ENCODE assay signal across 9 cellular contexts in genomic region chr17:39634384-39634871, GRCh38. TPM values are rescaled to one million over a fixed set of nuclear protein-coding genes. Genes with fewer than 3 reads are reported as not detected.
DNase-seq lines count a peak whose midpoint lies in the region; ATAC-seq and TF ChIP-seq lines count a peak whose summit lies in the region.
"Had no signal": no experiment of that assay in that cellular context is flagged by ENCODE, and none has a peak within 500 bp of the region (broad histone marks: within the 10 kb centered on the region; RNA-seq: fewer than 3 reads in every experiment).

No MANE protein-coding gene starts in this region.

- H3K27me3 Mint-ChIP-seq in activated CD8-positive, alpha-beta T cell treated with anti-CD3 and anti-CD28 coated beads, Interleukin-2, amount 10 ng/mL, durations not matched to agents 7 days and 5 days (ENCODE audit: low read depth), result peaks cover 14% of the 10 kb centered on the region

- DNase-seq in right atrium auricular region (ENCODE audit: low spot score) (no peak), right cardiac atrium (no peak), NAMALWA (ENCODE audit: low spot score) (peak; percentile 67), inferior parietal cortex (ENCODE audit: extremely low spot score) (peak; percentile 77), upper lobe of left lung (no peak)
- DNase-seq in activated CD8-positive, alpha-beta T cell treated with anti-CD3 and anti-CD28 coated beads, Interleukin-2, amount 10 ng/mL, durations not matched to agents 7 days and 5 days, result peak; percentile 44

- WGBS in right cardiac atrium, result 51% methylated on average over 2 of the region's 2 CpGs
- WGBS in upper lobe of left lung, 2 donors, result 50 to 59% methylated on average over 2 of the region's 2 CpGs

- no peak overlapping the region for H3K27ac ChIP-seq in right atrium auricular region
- H3K27ac ChIP-seq in right cardiac atrium (ENCODE audit: low read length), result no peak overlapping the region
- H3K27ac ChIP-seq in upper lobe of left lung, result no peak overlapping the region

- peaks cover 56% of the 10 kb centered on the region for H3K4me1 Mint-ChIP-seq in activated CD8-positive, alpha-beta T cell treated with anti-CD3 and anti-CD28 coated beads, Interleukin-2, amount 10 ng/mL, durations not matched to agents 7 days and 5 days (ENCODE audit: low read depth)

- H3K4me1 ChIP-seq in right atrium auricular region (peaks cover 0 to 33% of the 10 kb centered on the region in 2 donors), right cardiac atrium (ENCODE audit: control insufficient read depth, insufficient read depth, low read length) (peaks cover 5% of the 10 kb centered on the region), upper lobe of left lung (peaks cover 30 to 56% (median 49%) of the 10 kb centered on the region in 4 donors)

- H3K27me3 ChIP-seq in right atrium auricular region (no peaks in the 10 kb centered on the region), right cardiac atrium (ENCODE audit: control insufficient read depth, insufficient read depth) (no peaks in the 10 kb centered on the region), upper lobe of left lung (no peaks in the 10 kb centered on the region)

- no peaks in the 10 kb centered on the region for H3K9me3 Mint-ChIP-seq in activated CD8-positive, alpha-beta T cell treated with anti-CD3 and anti-CD28 coated beads, Interleukin-2, amount 10 ng/mL, durations not matched to agents 7 days and 5 days (ENCODE audit: insufficient read depth)
- H3K9me3 Mint-ChIP-seq: stimulated activated effector memory CD8-positive, alpha-beta T cell treated with anti-CD3 and anti-CD28 coated beads, Interleukin-12 subunit alpha, Interleukin-12 subunit beta, amount 100 ng/mL, for 72 hours had no signal

- TF ChIP-seq POLR2A in upper lobe of left lung (IDR thresholded peaks at IDR 0.05), result no peak

- H3K27ac Mint-ChIP-seq in activated CD8-positive, alpha-beta T cell treated with anti-CD3 and anti-CD28 coated beads, Interleukin-2, amount 10 ng/mL, durations not matched to agents 7 days and 5 days, result no peak overlapping the region

- ATAC-seq in right cardiac atrium, result no peak
- no peak for ATAC-seq in activated CD8-positive, alpha-beta T cell treated with anti-CD3 and anti-CD28 coated beads, Interleukin-2, amount 10 ng/mL, durations not matched to agents 7 days and 5 days
- ATAC-seq in upper lobe of left lung (ENCODE audit: low FRiP score in 2 of 2), result peak in 1 of 2 donors; percentile 35
- no peak for ATAC-seq in GM18498 (IDR thresholded peaks at IDR 0.05; ENCODE audit: unreplicated experiment)
- no peak for ATAC-seq in GM18861 (IDR thresholded peaks at IDR 0.05; ENCODE audit: unreplicated experiment)
- ATAC-seq: stimulated activated effector memory CD8-positive, alpha-beta T cell treated with anti-CD3 and anti-CD28 coated beads, Interleukin-12 subunit alpha, Interleukin-12 subunit beta, amount 100 ng/mL, for 72 hours had no signal

- no peaks in the 10 kb centered on the region for H3K9me3 ChIP-seq in right atrium auricular region
- H3K9me3 ChIP-seq in right cardiac atrium (ENCODE audit: control insufficient read depth, low read length), result no peaks in the 10 kb centered on the region
- H3K9me3 ChIP-seq in upper lobe of left lung, result no peaks in the 10 kb centered on the region

- peaks cover 8% of the 10 kb centered on the region for H3K36me3 Mint-ChIP-seq in activated CD8-positive, alpha-beta T cell treated with anti-CD3 and anti-CD28 coated beads, Interleukin-2, amount 10 ng/mL, durations not matched to agents 7 days and 5 days (ENCODE audit: low read depth)

- H3K36me3 ChIP-seq in right atrium auricular region, result no peaks in the 10 kb centered on the region
- H3K36me3 ChIP-seq in upper lobe of left lung, result no peaks in the 10 kb centered on the region

- TF ChIP-seq CTCF in right atrium auricular region (IDR thresholded peaks at IDR 0.05), result peak; percentile 80 to 81
- TF ChIP-seq CTCF in upper lobe of left lung (IDR thresholded peaks at IDR 0.05), result peak; percentile 62 to 84 (median 69)

- TF ChIP-seq EP300 in upper lobe of left lung (IDR thresholded peaks at IDR 0.05), result no peak

- H3K4me3 ChIP-seq in right atrium auricular region (no peak overlapping the region), right cardiac atrium (ENCODE audit: low read length) (no peak overlapping the region), upper lobe of left lung (no peak overlapping the region)

- intact Hi-C loops in right cardiac atrium (cut with DNase I), result no loop called here

- no peak overlapping the region for H3K4me3 Mint-ChIP-seq in activated CD8-positive, alpha-beta T cell treated with anti-CD3 and anti-CD28 coated beads, Interleukin-2, amount 10 ng/mL, durations not matched to agents 7 days and 5 days
- H3K4me3 Mint-ChIP-seq: stimulated activated effector memory CD8-positive, alpha-beta T cell treated with anti-CD3 and anti-CD28 coated beads, Interleukin-12 subunit alpha, Interleukin-12 subunit beta, amount 100 ng/mL, for 72 hours had no signal

- POLR2A ChIA-PET in activated CD8-positive, alpha-beta T cell treated with anti-CD3 and anti-CD28 coated beads, Interleukin-2, amount 10 ng/mL, durations not matched to agents 7 days and 5 days (lab: Charles Lee), result interaction anchor here (1.5 kb wide), 1 partner anchor 12 kb away, joined by 3 read pairs; no protein-coding TSS in a partner anchor

- CTCF ChIA-PET in activated CD8-positive, alpha-beta T cell treated with anti-CD3 and anti-CD28 coated beads, Interleukin-2, amount 10 ng/mL, durations not matched to agents 7 days and 5 days (lab: Charles Lee), result interaction anchor here (0.7 to 6.5 kb wide), 25 partner anchors 8 to 435 kb away, joined by 3 to 189 read pairs (median 4); partner anchors contain the start of genes MIEN1, PGAP3, PSMD3 and RPL19

RNA-seq across cellular contexts. Expression of gene STARD3, which starts 2.5 kb away (rescaled TPM):
- total RNA-seq in right atrium auricular region (10 to 100 TPM; 18.5 to 22.2 TPM), right cardiac atrium (10 to 100 TPM; 19.2 to 26.2 (median 22.9) TPM), upper lobe of left lung (100 to 1,000 TPM in 2 of 6 donors, 10 to 100 TPM in 4; 27.5 to 315 (median 84.1) TPM)
- 22.7 TPM for polyA plus RNA-seq in right cardiac atrium
- total RNA-seq in activated CD8-positive, alpha-beta T cell treated with anti-CD3 and anti-CD28 coated beads, Interleukin-2, amount 10 ng/mL, durations not matched to agents 7 days and 5 days, result 10 to 100 TPM; 69.0 to 72.1 TPM

RNA-seq across cellular contexts. Expression of gene PPP1R1B, which starts 7.7 kb away (rescaled TPM):
- total RNA-seq in right atrium auricular region (1 to 10 TPM in 1 of 2 donors, not detected in 1; 6.7 TPM), right cardiac atrium (1 to 10 TPM; 2.0 to 6.6 (median 2.4) TPM), upper lobe of left lung (10 to 100 TPM; 10.9 to 22.4 (median 13.8) TPM)
- polyA plus RNA-seq in right cardiac atrium, result 4.4 TPM
- total RNA-seq in activated CD8-positive, alpha-beta T cell treated with anti-CD3 and anti-CD28 coated beads, Interleukin-2, amount 10 ng/mL, durations not matched to agents 7 days and 5 days, result not detected

RNA-seq across cellular contexts. Expression of gene NEUROD2, which starts 26.7 kb away (rescaled TPM):
- total RNA-seq in right atrium auricular region (not detected), right cardiac atrium (not detected), upper lobe of left lung (not detected)
- polyA plus RNA-seq in right cardiac atrium, result not detected
- not detected for total RNA-seq in activated CD8-positive, alpha-beta T cell treated with anti-CD3 and anti-CD28 coated beads, Interleukin-2, amount 10 ng/mL, durations not matched to agents 7 days and 5 days

RNA-seq across cellular contexts. Expression of gene TCAP, which starts 30.7 kb away (rescaled TPM):
- total RNA-seq in right atrium auricular region, result 1,000 to 10,000 TPM; 3,380 to 5,284 TPM
- total RNA-seq in right cardiac atrium, result 1,000 to 10,000 TPM; 2,357 to 4,356 (median 2,957) TPM
- 4,928 TPM for polyA plus RNA-seq in right cardiac atrium
- 1 to 10 TPM; 1.3 to 1.8 TPM for total RNA-seq in activated CD8-positive, alpha-beta T cell treated with anti-CD3 and anti-CD28 coated beads, Interleukin-2, amount 10 ng/mL, durations not matched to agents 7 days and 5 days
- total RNA-seq in upper lobe of left lung, result 1 to 10 TPM in 5 of 6 donors, under 1 TPM in 1; 0.39 to 4.2 (median 2.5) TPM

RNA-seq across cellular contexts. Expression of gene PNMT, which starts 33.8 kb away (rescaled TPM):
- total RNA-seq in right atrium auricular region (10 to 100 TPM; 14.9 to 26.2 TPM), right cardiac atrium (10 to 100 TPM; 18.1 to 39.6 (median 21.3) TPM), upper lobe of left lung (10 to 100 TPM in 3 of 6 donors, 1 to 10 TPM in 3; 3.1 to 21.3 (median 7.0) TPM)
- 32.7 TPM for polyA plus RNA-seq in right cardiac atrium
- not detected for total RNA-seq in activated CD8-positive, alpha-beta T cell treated with anti-CD3 and anti-CD28 coated beads, Interleukin-2, amount 10 ng/mL, durations not matched to agents 7 days and 5 days

Comparison
In these comparisons a context has a peak if more than half of its experiments do, and no peak if none do; other contexts are left out.
1. DNase-seq: peak in NAMALWA (single experiment), activated CD8-positive, alpha-beta T cell treated with anti-CD3 and anti-CD28 coated beads, Interleukin-2, amount 10 ng/mL, durations not matched to agents 7 days and 5 days (single experiment) and inferior parietal cortex (single experiment); none in right atrium auricular region (single experiment), right cardiac atrium (0 of 3) and upper lobe of left lung (0 of 2).